30 cellular contexts compared by ENCODE assay signal in the genomic region with DNA sequence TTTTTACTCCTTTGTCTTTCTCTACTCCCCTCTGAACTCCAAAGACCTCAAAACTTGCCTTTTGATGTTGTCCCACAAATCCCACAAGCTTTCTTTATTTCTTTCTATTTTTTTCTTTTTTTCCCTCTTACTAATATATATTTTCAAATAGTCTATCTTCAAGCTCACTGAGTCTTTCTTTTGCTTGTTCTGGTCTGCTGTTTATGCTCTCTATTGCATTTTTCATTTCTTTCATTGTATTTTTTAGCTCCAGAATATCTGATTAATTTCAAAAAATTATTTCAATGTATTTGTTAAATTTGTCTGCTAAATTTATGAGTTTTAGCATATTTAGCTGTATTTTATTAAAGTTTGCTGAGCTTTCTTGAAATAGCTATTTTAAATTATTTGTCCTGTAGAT.
"Had no signal": no experiment of that assay in that cellular context is flagged by ENCODE, and none has a peak within 500 bp of the region (broad histone marks: within the 10 kb centered on the region; RNA-seq: fewer than 3 reads in every experiment).

No MANE protein-coding gene starts in this region.

- H3K36me3 ChIP-seq: ascending aorta, cardiac muscle cell, WERI-Rb-1 had no signal

- DNase-seq: activated CD4-positive, alpha-beta memory T cell treated with anti-CD3 and anti-CD28 coated beads, Interleukin-2, amount 10 ng/mL, durations not matched to agents 7 days and 5 days; activated CD4-positive, alpha-beta T cell treated with anti-CD3 and anti-CD28 coated beads for 1 hour; activated CD4-positive, alpha-beta T cell treated with anti-CD3 and anti-CD28 coated beads for 36 hours; activated CD4-positive, alpha-beta T cell treated with anti-CD3 and anti-CD28 coated beads for 48 hours; activated CD4-positive, alpha-beta T cell treated with anti-CD3 and anti-CD28 coated beads, Interleukin-2, amount 10 ng/mL, durations not matched to agents 7 days and 5 days; activated CD4-positive, alpha-beta T cell treated with anti-CD3 and anti-CD28 coated beads, Interleukin-2, amount 50 U/mL, for 48 hours; activated CD4-positive, CD25-positive, alpha-beta regulatory T cell; activated CD8-positive, alpha-beta memory T cell treated with anti-CD3 and anti-CD28 coated beads, Interleukin-2, amount 10 ng/mL, durations not matched to agents 7 days and 5 days; activated CD8-positive, alpha-beta memory T cell treated with anti-CD3 and anti-CD28 coated beads, Interleukin-2, amount 50 U/mL, for 48 hours; activated CD8-positive, alpha-beta T cell treated with anti-CD3 and anti-CD28 coated beads, Interleukin-2, amount 10 ng/mL, durations not matched to agents 7 days and 5 days; activated effector memory CD4-positive, alpha-beta T cell treated with Interleukin-2 at 50 U/mL for 16 hours; activated gamma-delta T cell; activated naive CD4-positive, alpha-beta T cell treated with anti-CD3 and anti-CD28 coated beads, Interleukin-2, amount 10 ng/mL, durations not matched to agents 7 days and 5 days; activated naive CD4-positive, alpha-beta T cell treated with Interleukin-2 at 50 U/mL for 16 hours; activated naive CD8-positive, alpha-beta T cell treated with anti-CD3 and anti-CD28 coated beads, Interleukin-2, amount 10 ng/mL, durations not matched to agents 7 days and 5 days; activated naive CD8-positive, alpha-beta T cell treated with anti-CD3 and anti-CD28 coated beads, Interleukin-2, amount 50 U/mL, for 24 hours; activated T-cell treated with anti-CD3 and anti-CD28 coated beads, Interleukin-2, amount 50 U/mL, for 24 hours; activated T-cell treated with anti-CD3 and anti-CD28 coated beads, Interleukin-2, amount 50 U/mL, for 48 hours; amygdala; anterior cingulate cortex; caudate nucleus; cerebellar nuclear complex; T-helper 2 cell; T-helper 9 cell; WERI-Rb-1 had no signal

- FAIRE-seq: TTC549 had no signal

- ATAC-seq: activated CD4-positive, alpha-beta T cell treated with anti-CD3 and anti-CD28 coated beads for 36 hours; activated CD4-positive, CD25-positive, alpha-beta regulatory T cell treated with anti-CD3 and anti-CD28 coated beads, Interleukin-2, amount 50 U/mL, for 24 hours; activated CD8-positive, alpha-beta memory T cell treated with anti-CD3 and anti-CD28 coated beads, Interleukin-2, amount 10 ng/mL, durations not matched to agents 7 days and 5 days; activated CD8-positive, alpha-beta T cell treated with anti-CD3 and anti-CD28 coated beads, Interleukin-2, amount 10 ng/mL, durations not matched to agents 7 days and 5 days; activated naive CD8-positive, alpha-beta T cell treated with anti-CD3 and anti-CD28 coated beads, Interleukin-2, amount 50 U/mL, for 24 hours; WTC11 had no signal

- H3K4me3 ChIP-seq: ascending aorta, cardiac muscle cell had no signal

- H3K27me3 ChIP-seq: ascending aorta, cardiac muscle cell had no signal

- H3K27ac ChIP-seq: ascending aorta, cardiac muscle cell, WERI-Rb-1 had no signal

- H3K4me1 ChIP-seq: ascending aorta had no signal
